1 cellular context compared by ENCODE assay signal in genomic region chr7:149261829-149262617, GRCh38.
TF ChIP-seq lines count a peak whose summit lies in the region.

ZNF783 (plus strand) TSS chr7:149262196; CDS start chr7:149262334, 138 bp downstream.

TF ChIP-seq in HepG2, 621 proteins besides CTCF, POLR2A, EP300 and RAD21 (continued from another document and continues in another):
- TF ChIP-seq, protein P1, sequence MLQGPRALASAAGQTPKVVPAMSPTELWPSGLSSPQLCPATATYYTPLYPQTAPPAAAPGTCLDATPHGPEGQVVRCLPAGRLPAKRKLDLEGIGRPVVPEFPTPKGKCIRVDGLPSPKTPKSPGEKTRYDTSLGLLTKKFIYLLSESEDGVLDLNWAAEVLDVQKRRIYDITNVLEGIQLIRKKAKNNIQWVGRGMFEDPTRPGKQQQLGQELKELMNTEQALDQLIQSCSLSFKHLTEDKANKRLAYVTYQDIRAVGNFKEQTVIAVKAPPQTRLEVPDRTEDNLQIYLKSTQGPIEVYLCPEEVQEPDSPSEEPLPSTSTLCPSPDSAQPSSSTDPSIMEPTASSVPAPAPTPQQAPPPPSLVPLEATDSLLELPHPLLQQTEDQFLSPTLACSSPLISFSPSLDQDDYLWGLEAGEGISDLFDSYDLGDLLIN (CRISPR knock-in tag; IDR thresholded peaks at IDR 0.05; ENCODE audit: borderline replicate concordance), result peak; percentile 91; the same call in 1 of the 2 replicates
- TF ChIP-seq KMT2B (CRISPR knock-in tag; IDR thresholded peaks at IDR 0.05), result peak; percentile 74
- no peak for TF ChIP-seq SKI (IDR thresholded peaks at IDR 0.05; ENCODE audit: partially characterized antibody)
- TF ChIP-seq DMTF1 (CRISPR knock-in tag; IDR thresholded peaks at IDR 0.05), result no peak
- peak; percentile 95; the same call in 1 of the 2 replicates for TF ChIP-seq KLF6 (CRISPR knock-in tag; IDR thresholded peaks at IDR 0.05)
- TF ChIP-seq DR1 (CRISPR knock-in tag; IDR thresholded peaks at IDR 0.05), result peak; percentile 53; the same call in 1 of the 2 replicates
- TF ChIP-seq NFKBIZ (CRISPR knock-in tag; IDR thresholded peaks at IDR 0.05), result peak; percentile 61; the same call in 1 of the 2 replicates
- no peak for TF ChIP-seq GTF3A (CRISPR knock-in tag; conservative IDR thresholded peaks at IDR 0.05)
- peak; percentile 77; the same call in 1 of the 2 replicates for TF ChIP-seq ZSCAN5A (CRISPR knock-in tag; IDR thresholded peaks at IDR 0.05; ENCODE audit: borderline replicate concordance)
- peak; percentile 16; the same call in 1 of the 2 replicates for TF ChIP-seq FOSL2 (CRISPR knock-in tag; IDR thresholded peaks at IDR 0.05)
- peak; percentile 43; the same call in 1 of the 2 replicates for TF ChIP-seq JDP2 (CRISPR knock-in tag; IDR thresholded peaks at IDR 0.05; ENCODE audit: borderline replicate concordance)
- peak; percentile 90 for TF ChIP-seq SALL2 (CRISPR knock-in tag; IDR thresholded peaks at IDR 0.05)
- TF ChIP-seq, protein P2, sequence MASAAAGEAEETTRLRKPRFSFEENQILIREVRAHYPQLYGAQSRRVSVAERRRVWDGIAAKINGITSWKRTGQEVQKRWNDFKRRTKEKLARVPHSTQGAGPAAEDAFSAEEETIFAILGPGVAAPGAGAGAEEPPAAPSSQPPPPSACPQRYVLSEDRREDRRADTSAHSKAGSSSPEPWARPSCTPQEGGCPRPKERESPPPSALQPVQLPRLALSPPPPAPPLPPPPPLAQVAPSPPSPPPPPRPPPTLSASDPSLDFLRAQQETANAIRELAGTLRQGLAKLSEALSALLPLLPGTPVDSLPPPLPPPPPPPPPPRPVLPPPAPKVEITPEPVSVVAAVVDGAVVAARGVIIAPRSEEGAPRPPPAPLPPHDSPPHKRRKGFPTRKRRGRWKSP (CRISPR knock-in tag; IDR thresholded peaks at IDR 0.05), result peak; percentile 90
- TF ChIP-seq ZFP90 (CRISPR knock-in tag; IDR thresholded peaks at IDR 0.05; ENCODE audit: borderline replicate concordance), result peak; percentile 51; the same call in 1 of the 2 replicates
- TF ChIP-seq TCF12 (IDR thresholded peaks at IDR 0.05), result no peak
- TF ChIP-seq TCF12 (CRISPR knock-in tag; IDR thresholded peaks at IDR 0.05), result 0 out of 2 replicates have a peak, but pooled peaks have one; percentile 11
- peak; percentile 84; the same call in 1 of the 2 replicates for TF ChIP-seq ZNF546 (CRISPR knock-in tag; conservative IDR thresholded peaks at IDR 0.05)
- TF ChIP-seq, protein P3, sequence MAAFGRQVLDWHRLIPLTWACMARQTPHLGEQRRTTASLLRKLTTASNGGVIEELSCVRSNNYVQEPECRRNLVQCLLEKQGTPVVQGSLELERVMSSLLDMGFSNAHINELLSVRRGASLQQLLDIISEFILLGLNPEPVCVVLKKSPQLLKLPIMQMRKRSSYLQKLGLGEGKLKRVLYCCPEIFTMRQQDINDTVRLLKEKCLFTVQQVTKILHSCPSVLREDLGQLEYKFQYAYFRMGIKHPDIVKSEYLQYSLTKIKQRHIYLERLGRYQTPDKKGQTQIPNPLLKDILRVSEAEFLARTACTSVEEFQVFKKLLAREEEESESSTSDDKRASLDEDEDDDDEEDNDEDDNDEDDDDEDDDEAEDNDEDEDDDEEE (CRISPR knock-in tag; IDR thresholded peaks at IDR 0.05), result peak; percentile 88; the same call in 1 of the 2 replicates
- peak; percentile 61; the same call in 1 of the 2 replicates for TF ChIP-seq LBX2 (CRISPR knock-in tag; IDR thresholded peaks at IDR 0.05; ENCODE audit: borderline replicate concordance)
- no peak for TF ChIP-seq ZNF17 (CRISPR knock-in tag; IDR thresholded peaks at IDR 0.05)
- no peak for TF ChIP-seq HNRNPL (IDR thresholded peaks at IDR 0.05; ENCODE audit: low read depth, low read length)
- no peak for TF ChIP-seq CHD4 (IDR thresholded peaks at IDR 0.05; ENCODE audit: borderline replicate concordance, low read length)
- TF ChIP-seq ZNF607 (CRISPR knock-in tag; IDR thresholded peaks at IDR 0.05; ENCODE audit: borderline replicate concordance), result peak; percentile 94; the same call in 1 of the 2 replicates
- peak; percentile 99 for TF ChIP-seq CCDC6 (CRISPR knock-in tag; IDR thresholded peaks at IDR 0.05)
- peak; percentile 76 for TF ChIP-seq ZNF331 (CRISPR knock-in tag; IDR thresholded peaks at IDR 0.05)
- TF ChIP-seq RFXANK (CRISPR knock-in tag; IDR thresholded peaks at IDR 0.05), result 0 out of 2 replicates have a peak, but pooled peaks have one; percentile 24
- TF ChIP-seq SP1 (IDR thresholded peaks at IDR 0.05), result no peak
- no peak for TF ChIP-seq SP1 (CRISPR knock-in tag; IDR thresholded peaks at IDR 0.05)
- no peak; the same call in 1 of the 2 replicates for TF ChIP-seq ZNF253 (CRISPR knock-in tag; IDR thresholded peaks at IDR 0.05; ENCODE audit: borderline replicate concordance)
- TF ChIP-seq, protein P4, sequence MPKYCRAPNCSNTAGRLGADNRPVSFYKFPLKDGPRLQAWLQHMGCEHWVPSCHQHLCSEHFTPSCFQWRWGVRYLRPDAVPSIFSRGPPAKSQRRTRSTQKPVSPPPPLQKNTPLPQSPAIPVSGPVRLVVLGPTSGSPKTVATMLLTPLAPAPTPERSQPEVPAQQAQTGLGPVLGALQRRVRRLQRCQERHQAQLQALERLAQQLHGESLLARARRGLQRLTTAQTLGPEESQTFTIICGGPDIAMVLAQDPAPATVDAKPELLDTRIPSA (CRISPR knock-in tag; IDR thresholded peaks at IDR 0.05; ENCODE audit: borderline replicate concordance), result no peak
- TF ChIP-seq TEAD3 (CRISPR knock-in tag; optimal IDR thresholded peaks at IDR 0.05; ENCODE audit: borderline replicate concordance), result peak; percentile 34
- peak; percentile 40; the same call in 1 of the 2 replicates for TF ChIP-seq MIXL1 (CRISPR knock-in tag; IDR thresholded peaks at IDR 0.05)
- TF ChIP-seq, protein P5, sequence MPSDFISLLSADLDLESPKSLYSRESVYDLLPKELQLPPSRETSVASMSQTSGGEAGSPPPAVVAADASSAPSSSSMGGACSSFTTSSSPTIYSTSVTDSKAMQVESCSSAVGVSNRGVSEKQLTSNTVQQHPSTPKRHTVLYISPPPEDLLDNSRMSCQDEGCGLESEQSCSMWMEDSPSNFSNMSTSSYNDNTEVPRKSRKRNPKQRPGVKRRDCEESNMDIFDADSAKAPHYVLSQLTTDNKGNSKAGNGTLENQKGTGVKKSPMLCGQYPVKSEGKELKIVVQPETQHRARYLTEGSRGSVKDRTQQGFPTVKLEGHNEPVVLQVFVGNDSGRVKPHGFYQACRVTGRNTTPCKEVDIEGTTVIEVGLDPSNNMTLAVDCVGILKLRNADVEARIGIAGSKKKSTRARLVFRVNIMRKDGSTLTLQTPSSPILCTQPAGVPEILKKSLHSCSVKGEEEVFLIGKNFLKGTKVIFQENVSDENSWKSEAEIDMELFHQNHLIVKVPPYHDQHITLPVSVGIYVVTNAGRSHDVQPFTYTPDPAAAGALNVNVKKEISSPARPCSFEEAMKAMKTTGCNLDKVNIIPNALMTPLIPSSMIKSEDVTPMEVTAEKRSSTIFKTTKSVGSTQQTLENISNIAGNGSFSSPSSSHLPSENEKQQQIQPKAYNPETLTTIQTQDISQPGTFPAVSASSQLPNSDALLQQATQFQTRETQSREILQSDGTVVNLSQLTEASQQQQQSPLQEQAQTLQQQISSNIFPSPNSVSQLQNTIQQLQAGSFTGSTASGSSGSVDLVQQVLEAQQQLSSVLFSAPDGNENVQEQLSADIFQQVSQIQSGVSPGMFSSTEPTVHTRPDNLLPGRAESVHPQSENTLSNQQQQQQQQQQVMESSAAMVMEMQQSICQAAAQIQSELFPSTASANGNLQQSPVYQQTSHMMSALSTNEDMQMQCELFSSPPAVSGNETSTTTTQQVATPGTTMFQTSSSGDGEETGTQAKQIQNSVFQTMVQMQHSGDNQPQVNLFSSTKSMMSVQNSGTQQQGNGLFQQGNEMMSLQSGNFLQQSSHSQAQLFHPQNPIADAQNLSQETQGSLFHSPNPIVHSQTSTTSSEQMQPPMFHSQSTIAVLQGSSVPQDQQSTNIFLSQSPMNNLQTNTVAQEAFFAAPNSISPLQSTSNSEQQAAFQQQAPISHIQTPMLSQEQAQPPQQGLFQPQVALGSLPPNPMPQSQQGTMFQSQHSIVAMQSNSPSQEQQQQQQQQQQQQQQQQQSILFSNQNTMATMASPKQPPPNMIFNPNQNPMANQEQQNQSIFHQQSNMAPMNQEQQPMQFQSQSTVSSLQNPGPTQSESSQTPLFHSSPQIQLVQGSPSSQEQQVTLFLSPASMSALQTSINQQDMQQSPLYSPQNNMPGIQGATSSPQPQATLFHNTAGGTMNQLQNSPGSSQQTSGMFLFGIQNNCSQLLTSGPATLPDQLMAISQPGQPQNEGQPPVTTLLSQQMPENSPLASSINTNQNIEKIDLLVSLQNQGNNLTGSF (CRISPR knock-in tag; IDR thresholded peaks at IDR 0.05), result 0 out of 2 replicates have a peak, but pooled peaks have one; percentile 72
- no peak for TF ChIP-seq ZNF12 (CRISPR knock-in tag; IDR thresholded peaks at IDR 0.05)
- TF ChIP-seq RFX1 (IDR thresholded peaks at IDR 0.05), result no peak
- peak; percentile 96 for TF ChIP-seq ZNF276 (CRISPR knock-in tag; IDR thresholded peaks at IDR 0.05; ENCODE audit: low read depth)
- peak; percentile 86 for TF ChIP-seq BORCS8-MEF2B (CRISPR knock-in tag; IDR thresholded peaks at IDR 0.05)
- no peak for TF ChIP-seq ZFP1 (CRISPR knock-in tag; IDR thresholded peaks at IDR 0.05)
- TF ChIP-seq RBFOX2 (IDR thresholded peaks at IDR 0.05; ENCODE audit: low read depth, low read length), result peak; percentile 89
- TF ChIP-seq, protein P6, sequence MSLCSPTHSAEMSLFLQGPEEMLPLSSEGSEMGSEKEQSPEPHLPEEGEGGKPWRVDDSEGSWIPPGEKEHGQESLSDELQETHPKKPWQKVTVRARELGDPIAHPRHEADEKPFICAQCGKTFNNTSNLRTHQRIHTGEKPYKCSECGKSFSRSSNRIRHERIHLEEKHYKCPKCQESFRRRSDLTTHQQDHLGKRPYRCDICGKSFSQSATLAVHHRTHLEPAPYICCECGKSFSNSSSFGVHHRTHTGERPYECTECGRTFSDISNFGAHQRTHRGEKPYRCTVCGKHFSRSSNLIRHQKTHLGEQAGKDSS (CRISPR knock-in tag; IDR thresholded peaks at IDR 0.05; ENCODE audit: borderline replicate concordance, low read depth), result 0 out of 2 replicates have a peak, but pooled peaks have one; percentile 57
- 0 out of 2 replicates have a peak, but pooled peaks have one; percentile 26 for TF ChIP-seq HBP1 (CRISPR knock-in tag; IDR thresholded peaks at IDR 0.05; ENCODE audit: low read depth)
- TF ChIP-seq ISX (CRISPR knock-in tag; conservative IDR thresholded peaks at IDR 0.05), result peak; percentile 6; the same call in 1 of the 2 replicates
